ENCODE assay signal across 16 cellular contexts in genomic region chr1:23594927-23595353, GRCh38. TPM values are rescaled to one million over a fixed set of nuclear protein-coding genes. Genes with fewer than 3 reads are reported as not detected.
DNase-seq lines count a peak whose midpoint lies in the region; ATAC-seq and TF ChIP-seq lines count a peak whose summit lies in the region.
"Had no signal": no experiment of that assay in that cellular context is flagged by ENCODE, and none has a peak within 500 bp of the region (broad histone marks: within the 10 kb centered on the region; RNA-seq: fewer than 3 reads in every experiment).

No MANE protein-coding gene starts in this region.

- H3K27ac Mint-ChIP-seq in activated T-cell treated with anti-CD3 and anti-CD28 coated beads, Interleukin-2, amount 50 U/mL, for 24 hours: peak overlapping the region; percentile 31
- no peak overlapping the region for H3K27ac Mint-ChIP-seq in activated T-cell treated with anti-CD3 and anti-CD28 coated beads, Interleukin-2, amount 50 U/mL, for 72 hours
- peak overlapping the region; percentile 18 for H3K27ac Mint-ChIP-seq in activated naive CD8-positive, alpha-beta T cell
- peak overlapping the region; percentile 99 for H3K27ac Mint-ChIP-seq in stimulated activated naive B cell treated with anti-CD40 and anti-IgM and Interleukin-4, amounts not matched to agents 10 μg/mL and 1 μg/mL and 100 μg/mL, for 72 hours
- peak overlapping the region in 1 of 2 donors; percentile 97 for H3K27ac Mint-ChIP-seq in activated naive CD4-positive, alpha-beta T cell treated with anti-CD3 and anti-CD28 coated beads, Interleukin-2, amount 50 U/mL, for 72 hours

- no peak for DNase-seq in activated T-cell treated with anti-CD3 and anti-CD28 coated beads, Interleukin-2, amount 50 U/mL, for 24 hours
- DNase-seq in activated T-cell treated with anti-CD3 and anti-CD28 coated beads, Interleukin-2, amount 50 U/mL, for 72 hours: no peak
- DNase-seq in NB4 (ENCODE audit: low read depth): peak; percentile 38
- DNase-seq in stimulated activated naive B cell treated with anti-CD40 and anti-IgM and Interleukin-4, amounts not matched to agents 10 μg/mL and 1 μg/mL and 100 μg/mL, for 72 hours: peak; percentile 74
- no peak for DNase-seq in activated naive CD4-positive, alpha-beta T cell treated with anti-CD3 and anti-CD28 coated beads, Interleukin-2, amount 50 U/mL, for 72 hours (ENCODE audit: low spot score in 2 of 2)
- no peak for DNase-seq in T1000 (lab: John Stamatoyannopoulos, UW)
- DNase-seq in caudate nucleus (lab: John Stamatoyannopoulos, UW): no peak
- DNase-seq: activated gamma-delta T cell treated with Interleukin-2 at 50 U/mL for 16 hours; cortex of kidney; foreskin fibroblast; NCI-H69; pancreas; stimulated activated CD4-positive, alpha-beta T cell treated with anti-CD3 and anti-CD28 coated beads, Interleukin-4, amount 100 ng/mL, for 4 hours; upper lobe of left lung had no signal

- no peak for TF ChIP-seq CTCF in NB4 (IDR thresholded peaks at IDR 0.05; ENCODE audit: low read depth, low read length)

- no peaks in the 10 kb centered on the region for H3K27me3 Mint-ChIP-seq in activated T-cell treated with anti-CD3 and anti-CD28 coated beads, Interleukin-2, amount 50 U/mL, for 24 hours
- H3K27me3 Mint-ChIP-seq in activated T-cell treated with anti-CD3 and anti-CD28 coated beads, Interleukin-2, amount 50 U/mL, for 72 hours (ENCODE audit: low read depth): no peaks in the 10 kb centered on the region
- H3K27me3 Mint-ChIP-seq in activated naive CD8-positive, alpha-beta T cell: no peaks in the 10 kb centered on the region
- H3K27me3 Mint-ChIP-seq in stimulated activated naive B cell treated with anti-CD40 and anti-IgM and Interleukin-4, amounts not matched to agents 10 μg/mL and 1 μg/mL and 100 μg/mL, for 72 hours: no peaks in the 10 kb centered on the region

- no peak overlapping the region for H3K4me3 ChIP-seq in NB4 (ENCODE audit: low read depth, low read length)
- H3K4me3 ChIP-seq: pancreas, upper lobe of left lung had no signal

- ATAC-seq in activated T-cell treated with anti-CD3 and anti-CD28 coated beads, Interleukin-2, amount 50 U/mL, for 72 hours (replicated peaks in 1 of 2): no peak
- peak; percentile 56 to 59 for ATAC-seq in stimulated activated naive B cell treated with anti-CD40 and anti-IgM and Interleukin-4, amounts not matched to agents 10 μg/mL and 1 μg/mL and 100 μg/mL, for 72 hours (replicated peaks)
- ATAC-seq in activated naive CD4-positive, alpha-beta T cell treated with anti-CD3 and anti-CD28 coated beads, Interleukin-2, amount 50 U/mL, for 72 hours: no peak
- ATAC-seq: left colon, pancreas had no signal

- no peaks in the 10 kb centered on the region for H3K9me3 Mint-ChIP-seq in activated T-cell treated with anti-CD3 and anti-CD28 coated beads, Interleukin-2, amount 50 U/mL, for 24 hours
- no peaks in the 10 kb centered on the region for H3K9me3 Mint-ChIP-seq in activated T-cell treated with anti-CD3 and anti-CD28 coated beads, Interleukin-2, amount 50 U/mL, for 72 hours
- no peaks in the 10 kb centered on the region for H3K9me3 Mint-ChIP-seq in activated naive CD8-positive, alpha-beta T cell (ENCODE audit: low read depth)
- no peaks in the 10 kb centered on the region for H3K9me3 Mint-ChIP-seq in stimulated activated naive B cell treated with anti-CD40 and anti-IgM and Interleukin-4, amounts not matched to agents 10 μg/mL and 1 μg/mL and 100 μg/mL, for 72 hours
- H3K9me3 Mint-ChIP-seq in activated naive CD4-positive, alpha-beta T cell treated with anti-CD3 and anti-CD28 coated beads, Interleukin-2, amount 50 U/mL, for 72 hours: peaks cover 4 to 5% of the 10 kb centered on the region in 2 donors

- H3K27ac ChIP-seq in caudate nucleus (ENCODE audit: low read depth, low read length): no peak overlapping the region
- H3K27ac ChIP-seq: upper lobe of left lung had no signal

- no peak for TF ChIP-seq POLR2A in NB4 (IDR thresholded peaks at IDR 0.05; ENCODE audit: extremely low read depth, insufficient read length)

- H3K36me3 Mint-ChIP-seq in activated T-cell treated with anti-CD3 and anti-CD28 coated beads, Interleukin-2, amount 50 U/mL, for 24 hours (ENCODE audit: low read depth): no peaks in the 10 kb centered on the region
- H3K36me3 Mint-ChIP-seq in activated T-cell treated with anti-CD3 and anti-CD28 coated beads, Interleukin-2, amount 50 U/mL, for 72 hours (ENCODE audit: insufficient read depth in 2 of 2): no peaks in the 10 kb centered on the region
- H3K36me3 Mint-ChIP-seq in activated naive CD8-positive, alpha-beta T cell: no peaks in the 10 kb centered on the region
- peaks cover 0 to 3% of the 10 kb centered on the region in 2 donors for H3K36me3 Mint-ChIP-seq in stimulated activated naive B cell treated with anti-CD40 and anti-IgM and Interleukin-4, amounts not matched to agents 10 μg/mL and 1 μg/mL and 100 μg/mL, for 72 hours
- H3K36me3 Mint-ChIP-seq in activated naive CD4-positive, alpha-beta T cell treated with anti-CD3 and anti-CD28 coated beads, Interleukin-2, amount 50 U/mL, for 72 hours: no peaks in the 10 kb centered on the region

- peaks cover 86% of the 10 kb centered on the region for H3K4me1 Mint-ChIP-seq in activated T-cell treated with anti-CD3 and anti-CD28 coated beads, Interleukin-2, amount 50 U/mL, for 24 hours (ENCODE audit: low read depth)
- H3K4me1 Mint-ChIP-seq in activated T-cell treated with anti-CD3 and anti-CD28 coated beads, Interleukin-2, amount 50 U/mL, for 72 hours (ENCODE audit: low read depth): peaks cover 90% of the 10 kb centered on the region
- peaks cover 90% of the 10 kb centered on the region for H3K4me1 Mint-ChIP-seq in activated naive CD8-positive, alpha-beta T cell (ENCODE audit: low read depth)
- peaks cover 68 to 96% of the 10 kb centered on the region in 2 donors for H3K4me1 Mint-ChIP-seq in stimulated activated naive B cell treated with anti-CD40 and anti-IgM and Interleukin-4, amounts not matched to agents 10 μg/mL and 1 μg/mL and 100 μg/mL, for 72 hours

- no peak overlapping the region for H3K4me3 Mint-ChIP-seq in activated T-cell treated with anti-CD3 and anti-CD28 coated beads, Interleukin-2, amount 50 U/mL, for 24 hours
- peak overlapping the region in 1 of 2 donors; percentile 54 for H3K4me3 Mint-ChIP-seq in activated T-cell treated with anti-CD3 and anti-CD28 coated beads, Interleukin-2, amount 50 U/mL, for 72 hours
- H3K4me3 Mint-ChIP-seq in activated naive CD8-positive, alpha-beta T cell: no peak overlapping the region
- peak overlapping the region; percentile 40 to 58 for H3K4me3 Mint-ChIP-seq in stimulated activated naive B cell treated with anti-CD40 and anti-IgM and Interleukin-4, amounts not matched to agents 10 μg/mL and 1 μg/mL and 100 μg/mL, for 72 hours

RNA-seq across cellular contexts. Expression of gene ID3, which starts 35.6 kb away (rescaled TPM):
- total RNA-seq in activated T-cell treated with anti-CD3 and anti-CD28 coated beads, Interleukin-2, amount 50 U/mL, for 72 hours: 10 to 100 TPM; 32.3 to 37.2 TPM
- total RNA-seq in activated naive CD4-positive, alpha-beta T cell treated with anti-CD3 and anti-CD28 coated beads, Interleukin-2, amount 50 U/mL, for 72 hours: 100 to 1,000 TPM in 1 of 2 donors, 10 to 100 TPM in 1; 31.5 to 290 TPM

Comparison
In these comparisons a context has a peak if more than half of its experiments do, and no peak if none do; other contexts are left out.
1. DNase-seq: peak in NB4 (single experiment) and stimulated activated naive B cell treated with anti-CD40 and anti-IgM and Interleukin-4, amounts not matched to agents 10 μg/mL and 1 μg/mL and 100 μg/mL, for 72 hours (single experiment); none in activated T-cell treated with anti-CD3 and anti-CD28 coated beads, Interleukin-2, amount 50 U/mL, for 24 hours (single experiment), activated T-cell treated with anti-CD3 and anti-CD28 coated beads, Interleukin-2, amount 50 U/mL, for 72 hours (0 of 2), activated naive CD4-positive, alpha-beta T cell treated with anti-CD3 and anti-CD28 coated beads, Interleukin-2, amount 50 U/mL, for 72 hours (0 of 2), T1000 (single experiment) and caudate nucleus (0 of 61).
2. H3K4me3 Mint-ChIP-seq: peak in stimulated activated naive B cell treated with anti-CD40 and anti-IgM and Interleukin-4, amounts not matched to agents 10 μg/mL and 1 μg/mL and 100 μg/mL, for 72 hours (2 of 2); none in activated T-cell treated with anti-CD3 and anti-CD28 coated beads, Interleukin-2, amount 50 U/mL, for 24 hours (single experiment) and activated naive CD8-positive, alpha-beta T cell (single experiment).
3. ATAC-seq: peak in stimulated activated naive B cell treated with anti-CD40 and anti-IgM and Interleukin-4, amounts not matched to agents 10 μg/mL and 1 μg/mL and 100 μg/mL, for 72 hours (2 of 2); none in activated T-cell treated with anti-CD3 and anti-CD28 coated beads, Interleukin-2, amount 50 U/mL, for 72 hours (0 of 2) and activated naive CD4-positive, alpha-beta T cell treated with anti-CD3 and anti-CD28 coated beads, Interleukin-2, amount 50 U/mL, for 72 hours (0 of 2).